8 cellular contexts compared by ENCODE assay signal in genomic region chr16:58515871-58516767, GRCh38. TPM values are rescaled to one million over a fixed set of nuclear protein-coding genes. Genes with fewer than 3 reads are reported as not detected.
DNase-seq lines count a peak whose midpoint lies in the region; ATAC-seq and TF ChIP-seq lines count a peak whose summit lies in the region.

No MANE protein-coding gene starts in this region.

- H3K36me3 ChIP-seq in heart left ventricle (peaks cover 0 to 60% (median 46%) of the 10 kb centered on the region in 9 donors), psoas muscle (ENCODE audit: insufficient read depth in 1 of 2, low read depth in 1 of 2) (peaks cover 16 to 47% of the 10 kb centered on the region in 2 donors)

- H3K4me3 Mint-ChIP-seq in activated naive CD4-positive, alpha-beta T cell treated with anti-CD3 and anti-CD28 coated beads, Interleukin-2, amount 10 ng/mL, durations not matched to agents 7 days and 5 days, result peak overlapping the region; percentile 80

- ATAC-seq in HG02623 (IDR thresholded peaks at IDR 0.05; ENCODE audit: unreplicated experiment), result peak; percentile 28
- peak in 2 of 4 donors; percentile 31 to 36 for ATAC-seq in heart left ventricle
- peak; percentile 36 to 49 (median 42) for ATAC-seq in psoas muscle

- peaks cover 37% of the 10 kb centered on the region for H3K4me1 Mint-ChIP-seq in activated naive CD4-positive, alpha-beta T cell treated with anti-CD3 and anti-CD28 coated beads, Interleukin-2, amount 10 ng/mL, durations not matched to agents 7 days and 5 days

- DNase-seq in NCI-H1436 (lab: John Stamatoyannopoulos, UW) (peak; percentile 37), NCI-H1436 treated with DMSO at 0.1 percent for 48 hours (lab: John Stamatoyannopoulos, UW) (no peak), NCI-H2171 (lab: John Stamatoyannopoulos, UW) (peak; percentile 60), heart left ventricle (peak in 2 of 5 donors; percentile 53 to 72), psoas muscle (peak; percentile 38 to 77), superior temporal gyrus (ENCODE audit: extremely low spot score) (no peak)
- DNase-seq in activated naive CD4-positive, alpha-beta T cell treated with anti-CD3 and anti-CD28 coated beads, Interleukin-2, amount 10 ng/mL, durations not matched to agents 7 days and 5 days, result peak; percentile 67

- H3K4me1 ChIP-seq in heart left ventricle, result peaks cover 0 to 21% (median 15%) of the 10 kb centered on the region in 12 donors
- peaks cover 7% of the 10 kb centered on the region for H3K4me1 ChIP-seq in psoas muscle

- peaks cover 27% of the 10 kb centered on the region for H3K36me3 Mint-ChIP-seq in activated naive CD4-positive, alpha-beta T cell treated with anti-CD3 and anti-CD28 coated beads, Interleukin-2, amount 10 ng/mL, durations not matched to agents 7 days and 5 days

- WGBS in heart left ventricle, 4 donors, result 15 to 64% (median 36%) methylated on average over 10 to 66 of the region's 66 CpGs
- 14 to 22% (median 19%) methylated on average over 42 to 66 of the region's 66 CpGs for WGBS in psoas muscle, 3 donors

- H3K27me3 ChIP-seq in heart left ventricle (no peaks in the 10 kb centered on the region), psoas muscle (ENCODE audit: insufficient read depth in 3 of 3, low read length in 2 of 3) (no peaks in the 10 kb centered on the region)

- H3K27me3 Mint-ChIP-seq in activated naive CD4-positive, alpha-beta T cell treated with anti-CD3 and anti-CD28 coated beads, Interleukin-2, amount 10 ng/mL, durations not matched to agents 7 days and 5 days, result no peaks in the 10 kb centered on the region

- CTCF ChIA-PET in activated naive CD4-positive, alpha-beta T cell treated with anti-CD3 and anti-CD28 coated beads, Interleukin-2, amount 10 ng/mL, durations not matched to agents 7 days and 5 days (lab: Charles Lee), result no interaction called here

- no peak overlapping the region for H3K27ac Mint-ChIP-seq in activated naive CD4-positive, alpha-beta T cell treated with anti-CD3 and anti-CD28 coated beads, Interleukin-2, amount 10 ng/mL, durations not matched to agents 7 days and 5 days

- H3K9me3 ChIP-seq in heart left ventricle (no peaks in the 10 kb centered on the region), psoas muscle (no peaks in the 10 kb centered on the region)

- no peaks in the 10 kb centered on the region for H3K9me3 Mint-ChIP-seq in activated naive CD4-positive, alpha-beta T cell treated with anti-CD3 and anti-CD28 coated beads, Interleukin-2, amount 10 ng/mL, durations not matched to agents 7 days and 5 days

- intact Hi-C loops in heart left ventricle (cut with DNase I), result loop anchor here in 8 of 10 donors (2.0 to 10.0 kb wide), 8 partner anchors 109 to 239 kb away; partner anchors contain the start of gene CNOT1 (in 5 of the 8)
- intact Hi-C loops in psoas muscle (cut with DNase I), result loop anchor here (5.0 to 10.0 kb wide), 2 partner anchors 111 to 219 kb away; partner anchors contain the start of genes CNOT1 (in 1 of the 2) and GOT2 (in 1 of the 2)

- TF ChIP-seq CTCF in heart left ventricle (IDR thresholded peaks at IDR 0.05) (no peak), psoas muscle (IDR thresholded peaks at IDR 0.05) (no peak)

- no peak for TF ChIP-seq POLR2A in heart left ventricle (IDR thresholded peaks at IDR 0.05)

- H3K4me3 ChIP-seq in heart left ventricle (peak overlapping the region; percentile 69 to 89 (median 78)), psoas muscle (peak overlapping the region; percentile 88)

- H3K27ac ChIP-seq in heart left ventricle (peak overlapping the region; percentile 47 to 89 (median 80)), psoas muscle (peak overlapping the region; percentile 91)

RNA-seq across cellular contexts. Expression of gene SETD6, which starts 0.8 kb away (rescaled TPM):
- total RNA-seq in heart left ventricle (10 to 100 TPM; 10.1 to 18.0 (median 14.3) TPM), psoas muscle (10 to 100 TPM; 11.1 to 25.0 (median 18.4) TPM)
- polyA plus RNA-seq in heart left ventricle (10 to 100 TPM; 13.2 to 14.9 TPM), psoas muscle (10 to 100 TPM; 21.0 to 35.5 (median 23.6) TPM)

RNA-seq across cellular contexts. Expression of gene NDRG4, which starts 16.2 kb away (rescaled TPM):
- total RNA-seq in heart left ventricle, result 1,000 to 10,000 TPM in 3 of 9 donors, 100 to 1,000 TPM in 6; 294 to 1,429 (median 742) TPM
- 100 to 1,000 TPM; 505 to 873 TPM for polyA plus RNA-seq in heart left ventricle
- 1 to 10 TPM; 1.7 to 6.3 (median 3.8) TPM for total RNA-seq in psoas muscle
- polyA plus RNA-seq in psoas muscle, result 10 to 100 TPM in 1 of 3 donors, 1 to 10 TPM in 2; 1.8 to 12.3 (median 2.0) TPM

Comparison
In these comparisons a context has a peak if more than half of its experiments do, and no peak if none do; other contexts are left out.
1. DNase-seq: peak in NCI-H1436 (single experiment), NCI-H2171 (single experiment), activated naive CD4-positive, alpha-beta T cell treated with anti-CD3 and anti-CD28 coated beads, Interleukin-2, amount 10 ng/mL, durations not matched to agents 7 days and 5 days (single experiment) and psoas muscle (2 of 2); none in NCI-H1436 treated with DMSO at 0.1 percent for 48 hours (single experiment) and superior temporal gyrus (single experiment).
2. RNA of gene NDRG4, which starts 16.2 kb away (total RNA-seq): 294 to 1,429 TPM in heart left ventricle; 1.7 to 6.3 TPM in psoas muscle; every median in the first group is over 10 times any median in the second.